Comparison of ENCODE assay signal across 25 cellular contexts in genomic region chr9:127368852-127369402, GRCh38. TPM values are rescaled to one million over a fixed set of nuclear protein-coding genes. Genes with fewer than 3 reads are reported as not detected.
"Had no signal": no experiment of that assay in that cellular context is flagged by ENCODE, and none has a peak within 500 bp of the region (broad histone marks: within the 10 kb centered on the region; RNA-seq: fewer than 3 reads in every experiment).

No MANE protein-coding gene starts in this region.

- H3K36me3 ChIP-seq: brain microvascular endothelial cell, gastrocnemius medialis, neutrophil, ovary, prostate gland had no signal

- H3K9me3 ChIP-seq: ascending aorta, esophagus muscularis mucosa, gastrocnemius medialis, neutrophil, ovary, prostate gland had no signal

- H3K27me3 Mint-ChIP-seq: stimulated activated memory B cell treated with anti-CD40 and anti-IgM and Interleukin-4, amounts not matched to agents 10 μg/mL and 1 μg/mL and 100 μg/mL, for 72 hours had no signal

- H3K4me3 ChIP-seq: ascending aorta, esophagus muscularis mucosa, gastrocnemius medialis, lung, ovary, prostate gland, skin epidermis had no signal

- H3K4me1 ChIP-seq: ascending aorta, esophagus muscularis mucosa, gastrocnemius medialis, prostate gland had no signal

- H3K27ac ChIP-seq: ascending aorta, brain microvascular endothelial cell, esophagus muscularis mucosa, gastrocnemius medialis, neutrophil, ovary, prostate gland, skin epidermis, WERI-Rb-1 had no signal

- H3K36me3 Mint-ChIP-seq: activated naive CD4-positive, alpha-beta T cell treated with anti-CD3 and anti-CD28 coated beads, Interleukin-2, amount 50 U/mL, for 72 hours; naive thymus-derived CD4-positive, alpha-beta T cell had no signal

- H3K4me3 Mint-ChIP-seq: activated CD8-positive, alpha-beta T cell treated with anti-CD3 and anti-CD28 coated beads, Interleukin-2, amount 10 ng/mL, durations not matched to agents 7 days and 5 days; activated T-cell treated with anti-CD3 and anti-CD28 coated beads, Interleukin-2, amount 50 U/mL, for 24 hours; activated T-helper 17 cell treated with anti-CD3 and anti-CD28 coated beads, Interleukin-2, amount 50 U/mL, for 72 hours; naive thymus-derived CD4-positive, alpha-beta T cell; stimulated activated memory B cell treated with anti-CD40 and anti-IgM and Interleukin-4, amounts not matched to agents 10 μg/mL and 1 μg/mL and 100 μg/mL, for 72 hours; T-cell; T-helper 2 cell treated with Interferon-gamma antibody and Interleukin-4, amounts not matched to agents 5 μg/mL and 100 μg/mL, for 36 hours; type B pancreatic cell had no signal

- H3K9me3 Mint-ChIP-seq: activated naive CD4-positive, alpha-beta T cell treated with anti-CD3 and anti-CD28 coated beads, Interleukin-2, amount 50 U/mL, for 72 hours; activated T-cell treated with anti-CD3 and anti-CD28 coated beads, Interleukin-2, amount 50 U/mL, for 24 hours; activated T-helper 17 cell treated with anti-CD3 and anti-CD28 coated beads, Interleukin-2, amount 50 U/mL, for 72 hours; naive thymus-derived CD4-positive, alpha-beta T cell; stimulated activated memory B cell treated with anti-CD40 and anti-IgM and Interleukin-4, amounts not matched to agents 10 μg/mL and 1 μg/mL and 100 μg/mL, for 72 hours; T-cell; T-helper 2 cell treated with Interferon-gamma antibody and Interleukin-4, amounts not matched to agents 5 μg/mL and 100 μg/mL, for 36 hours; type B pancreatic cell had no signal

- H3K27me3 ChIP-seq: ascending aorta, brain microvascular endothelial cell, esophagus muscularis mucosa, gastrocnemius medialis, ovary had no signal

- DNase-seq: activated CD4-positive, alpha-beta T cell treated with anti-CD3 and anti-CD28 coated beads for 1 hour; activated CD4-positive, alpha-beta T cell treated with anti-CD3 and anti-CD28 coated beads, Interleukin-2, amount 50 U/mL, for 1 hour; activated CD8-positive, alpha-beta memory T cell treated with anti-CD3 and anti-CD28 coated beads, Interleukin-2, amount 50 U/mL, for 4 hours; activated CD8-positive, alpha-beta T cell treated with anti-CD3 and anti-CD28 coated beads, Interleukin-2, amount 10 ng/mL, durations not matched to agents 7 days and 5 days; activated T-cell treated with anti-CD3 and anti-CD28 coated beads, Interleukin-2, amount 50 U/mL, for 24 hours; brain microvascular endothelial cell; central memory CD4-positive, alpha-beta T cell; gastrocnemius medialis; hippocampal formation; ovary; T-cell; WERI-Rb-1 had no signal

- FAIRE-seq: islet of Langerhans had no signal

- H3K27ac Mint-ChIP-seq: activated CD8-positive, alpha-beta T cell treated with anti-CD3 and anti-CD28 coated beads, Interleukin-2, amount 10 ng/mL, durations not matched to agents 7 days and 5 days; activated naive CD4-positive, alpha-beta T cell treated with anti-CD3 and anti-CD28 coated beads, Interleukin-2, amount 50 U/mL, for 72 hours; activated T-cell treated with anti-CD3 and anti-CD28 coated beads, Interleukin-2, amount 50 U/mL, for 24 hours; activated T-helper 17 cell treated with anti-CD3 and anti-CD28 coated beads, Interleukin-2, amount 50 U/mL, for 72 hours; naive thymus-derived CD4-positive, alpha-beta T cell; stimulated activated memory B cell treated with anti-CD40 and anti-IgM and Interleukin-4, amounts not matched to agents 10 μg/mL and 1 μg/mL and 100 μg/mL, for 72 hours; T-cell; T-helper 2 cell treated with Interferon-gamma antibody and Interleukin-4, amounts not matched to agents 5 μg/mL and 100 μg/mL, for 36 hours; type B pancreatic cell had no signal

- ATAC-seq: activated CD8-positive, alpha-beta T cell treated with anti-CD3 and anti-CD28 coated beads, Interleukin-2, amount 10 ng/mL, durations not matched to agents 7 days and 5 days; activated naive CD4-positive, alpha-beta T cell treated with anti-CD3 and anti-CD28 coated beads, Interleukin-2, amount 50 U/mL, for 72 hours; activated T-helper 17 cell treated with anti-CD3 and anti-CD28 coated beads, Interleukin-2, amount 50 U/mL, for 72 hours; gastrocnemius medialis; naive thymus-derived CD4-positive, alpha-beta T cell; stimulated activated memory B cell treated with anti-CD40 and anti-IgM and Interleukin-4, amounts not matched to agents 10 μg/mL and 1 μg/mL and 100 μg/mL, for 72 hours; T-cell had no signal

- H3K4me1 Mint-ChIP-seq: naive thymus-derived CD4-positive, alpha-beta T cell; stimulated activated memory B cell treated with anti-CD40 and anti-IgM and Interleukin-4, amounts not matched to agents 10 μg/mL and 1 μg/mL and 100 μg/mL, for 72 hours; T-cell had no signal

RNA-seq across cellular contexts. Expression of gene SLC2A8, which starts 28.0 kb away (rescaled TPM):
- polyA plus RNA-seq: naive thymus-derived CD4-positive, alpha-beta T cell had no signal
